ENCODE assay signal across 32 cellular contexts in genomic region chr21:20207335-20207734, GRCh38.
"Had no signal": no experiment of that assay in that cellular context is flagged by ENCODE, and none has a peak within 500 bp of the region (broad histone marks: within the 10 kb centered on the region; RNA-seq: fewer than 3 reads in every experiment).

No MANE protein-coding gene starts in this region.

- H3K4me2 ChIP-seq: KMS-11, SK-N-SH had no signal

- H3K36me3 Mint-ChIP-seq: activated naive CD4-positive, alpha-beta T cell treated with anti-CD3 and anti-CD28 coated beads, Interleukin-2, amount 50 U/mL, for 72 hours; IgD-negative memory B cell; WTC11 had no signal

- H3K9me3 ChIP-seq: ascending aorta, body of pancreas had no signal

- DNase-seq: activated CD4-positive, alpha-beta T cell treated with anti-CD3 and anti-CD28 coated beads for 48 hours; activated CD4-positive, alpha-beta T cell treated with anti-CD3 and anti-CD28 coated beads, Interleukin-2, amount 50 U/mL, for 4 hours; activated CD4-positive, CD25-positive, alpha-beta regulatory T cell treated with anti-CD3 and anti-CD28 coated beads, Interleukin-2, amount 50 U/mL, for 72 hours; activated CD8-positive, alpha-beta memory T cell treated with anti-CD3 and anti-CD28 coated beads, Interleukin-2, amount 50 U/mL, for 48 hours; activated CD8-positive, alpha-beta T cell treated with anti-CD3 and anti-CD28 coated beads, Interleukin-2, amount 10 ng/mL, durations not matched to agents 7 days and 5 days; activated naive CD4-positive, alpha-beta T cell treated with Interleukin-2 at 50 U/mL for 16 hours; activated naive CD8-positive, alpha-beta T cell treated with anti-CD3 and anti-CD28 coated beads, Interleukin-2, amount 50 U/mL, for 24 hours; activated T-cell treated with anti-CD3 and anti-CD28 coated beads, Interleukin-2, amount 50 U/mL, for 1 hour; amniotic stem cell; body of pancreas; NCI-H1092; NCI-H1417 treated with DMSO at 0.1 percent for 48 hours; NCI-H1694 treated with DMSO at 0.1 percent for 48 hours; NCI-H2029 treated with DMSO at 0.1 percent for 48 hours; NCI-H2227 treated with DMSO at 0.1 percent for 48 hours; NCI-H510A; NCI-H526 treated with DMSO at 0.1 percent for 48 hours; NCI-H82; NK-92 treated with Interleukin-12 subunit alpha and Interleukin-12 subunit beta, amount 100 ng/mL, for 24 hours; OCI-M1; RPMI8226; SK-N-SH; SW 1271 had no signal

- H3K27ac ChIP-seq: ascending aorta, body of pancreas, KMS-11 had no signal

- H3K27ac Mint-ChIP-seq: activated CD8-positive, alpha-beta T cell treated with anti-CD3 and anti-CD28 coated beads, Interleukin-2, amount 10 ng/mL, durations not matched to agents 7 days and 5 days; activated naive CD4-positive, alpha-beta T cell treated with anti-CD3 and anti-CD28 coated beads, Interleukin-2, amount 50 U/mL, for 72 hours; activated naive CD8-positive, alpha-beta T cell treated with anti-CD3 and anti-CD28 coated beads, Interleukin-2, amount 50 U/mL, for 24 hours; IgD-negative memory B cell; T-helper 2 cell treated with Interferon-gamma antibody and Interleukin-4, amounts not matched to agents 5 μg/mL and 100 μg/mL, for 36 hours; WTC11 had no signal

- H3K27me3 ChIP-seq: ascending aorta, body of pancreas had no signal

- H3K9me2 ChIP-seq: SK-N-SH had no signal

- H3K27me3 Mint-ChIP-seq: activated naive CD8-positive, alpha-beta T cell treated with anti-CD3 and anti-CD28 coated beads, Interleukin-2, amount 50 U/mL, for 24 hours; central memory CD8-positive, alpha-beta T cell; IgD-negative memory B cell had no signal

- H3K4me1 Mint-ChIP-seq: activated naive CD8-positive, alpha-beta T cell treated with anti-CD3 and anti-CD28 coated beads, Interleukin-2, amount 50 U/mL, for 24 hours; central memory CD8-positive, alpha-beta T cell; IgD-negative memory B cell; WTC11 had no signal

- H3K4me3 Mint-ChIP-seq: activated CD8-positive, alpha-beta T cell treated with anti-CD3 and anti-CD28 coated beads, Interleukin-2, amount 10 ng/mL, durations not matched to agents 7 days and 5 days; activated naive CD8-positive, alpha-beta T cell treated with anti-CD3 and anti-CD28 coated beads, Interleukin-2, amount 50 U/mL, for 24 hours; central memory CD8-positive, alpha-beta T cell; IgD-negative memory B cell; T-helper 2 cell treated with Interferon-gamma antibody and Interleukin-4, amounts not matched to agents 5 μg/mL and 100 μg/mL, for 36 hours; WTC11 had no signal

- H3K4me3 ChIP-seq: ascending aorta, body of pancreas had no signal

- H3K4me1 ChIP-seq: ascending aorta, body of pancreas had no signal

- H3K9ac ChIP-seq: KMS-11, SK-N-SH had no signal

- H3K9me3 Mint-ChIP-seq: activated naive CD8-positive, alpha-beta T cell treated with anti-CD3 and anti-CD28 coated beads, Interleukin-2, amount 50 U/mL, for 24 hours had no signal

- H3K36me3 ChIP-seq: ascending aorta had no signal

- ATAC-seq: activated CD8-positive, alpha-beta T cell treated with anti-CD3 and anti-CD28 coated beads, Interleukin-2, amount 10 ng/mL, durations not matched to agents 7 days and 5 days; activated naive CD4-positive, alpha-beta T cell treated with anti-CD3 and anti-CD28 coated beads, Interleukin-2, amount 50 U/mL, for 72 hours; activated naive CD8-positive, alpha-beta T cell treated with anti-CD3 and anti-CD28 coated beads, Interleukin-2, amount 50 U/mL, for 24 hours; body of pancreas; Panc1; Right ventricle myocardium inferior; WTC11 had no signal
